Comparison of ENCODE assay signal across 1 cellular context in genomic region chr21:27649746-27650145, GRCh38.
TF ChIP-seq lines count a peak whose summit lies in the region.

No MANE protein-coding gene starts in this region.

TF ChIP-seq in GM23338, 12 proteins besides CTCF, POLR2A, EP300 and RAD21:
- no peak for TF ChIP-seq REST (IDR thresholded peaks at IDR 0.05; ENCODE audit: unreplicated experiment)
- no peak for TF ChIP-seq POLR2AphosphoS5 (IDR thresholded peaks at IDR 0.05; ENCODE audit: low read depth)
- no peak for TF ChIP-seq ZNF331 (CRISPR knock-in tag; IDR thresholded peaks at IDR 0.05; ENCODE audit: low read depth)
- TF ChIP-seq EZH2 (IDR thresholded peaks at IDR 0.05; ENCODE audit: low read depth, unreplicated experiment): no peak
- TF ChIP-seq EZH2phosphoT487 (IDR thresholded peaks at IDR 0.05; ENCODE audit: unreplicated experiment): no peak
- no peak for TF ChIP-seq STAT1 (IDR thresholded peaks at IDR 0.05; ENCODE audit: unreplicated experiment)
- TF ChIP-seq ZNF462 (CRISPR knock-in tag; IDR thresholded peaks at IDR 0.05): no peak
- TF ChIP-seq ZNF114 (CRISPR knock-in tag; IDR thresholded peaks at IDR 0.05): no peak
